2 cellular contexts compared by ENCODE assay signal in the genomic region with DNA sequence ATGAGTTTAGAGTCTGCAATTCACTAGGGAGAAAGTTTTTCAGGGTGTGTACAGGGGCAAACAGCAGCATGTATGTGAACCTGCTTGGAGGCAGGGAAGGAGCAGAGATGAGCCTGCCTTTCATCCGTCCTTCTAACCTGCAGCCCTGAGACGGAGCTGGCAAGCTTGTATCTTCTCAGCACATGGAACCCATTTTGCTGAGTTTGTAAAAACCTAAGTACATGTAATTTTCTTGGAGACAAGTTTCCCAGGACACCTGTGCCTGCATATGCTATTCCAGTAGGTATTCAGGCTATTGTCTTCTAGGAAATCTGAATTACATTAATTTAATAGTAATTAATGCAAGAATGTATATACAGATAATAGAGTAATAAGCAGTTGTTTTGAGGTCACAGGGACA.
TF ChIP-seq lines count a peak whose summit lies in the region.

No MANE protein-coding gene starts in this region.

TF ChIP-seq in A549, 52 proteins besides CTCF, POLR2A, EP300 and RAD21:
- TF ChIP-seq NFE2L2 (conservative IDR thresholded peaks at IDR 0.05; ENCODE audit: low read length) (no peak), GATA3 (IDR thresholded peaks at IDR 0.05; ENCODE audit: borderline replicate concordance) (no peak), MAFK (IDR thresholded peaks at IDR 0.05; ENCODE audit: partially characterized antibody) (peak; percentile 29), JUNB (IDR thresholded peaks at IDR 0.05) (no peak), FOSB (CRISPR knock-in tag; IDR thresholded peaks at IDR 0.05) (no peak), ZC3H11A (IDR thresholded peaks at IDR 0.05) (no peak)
- TF ChIP-seq, protein P1, sequence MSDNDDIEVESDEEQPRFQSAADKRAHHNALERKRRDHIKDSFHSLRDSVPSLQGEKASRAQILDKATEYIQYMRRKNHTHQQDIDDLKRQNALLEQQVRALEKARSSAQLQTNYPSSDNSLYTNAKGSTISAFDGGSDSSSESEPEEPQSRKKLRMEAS (IDR thresholded peaks at IDR 0.05) = no peak

TF ChIP-seq in IMR-90, 13 proteins besides CTCF, POLR2A, EP300 and RAD21:
- TF ChIP-seq USF2 (IDR thresholded peaks at IDR 0.05; ENCODE audit: low read depth, low read length) (no peak), MAFK (IDR thresholded peaks at IDR 0.05; ENCODE audit: low read depth, low read length) (peak; percentile 42; the same call in 1 of the 2 replicates)
